2 cellular contexts compared by ENCODE assay signal in genomic region chr1:41811051-41811795, GRCh38.
TF ChIP-seq lines count a peak whose summit lies in the region.

No MANE protein-coding gene starts in this region.

TF ChIP-seq in GM23338, 12 proteins besides CTCF, POLR2A, EP300 and RAD21 (continued from another document):
- no peak for TF ChIP-seq ZNF462 (CRISPR knock-in tag; IDR thresholded peaks at IDR 0.05)
- no peak for TF ChIP-seq ETS1 (IDR thresholded peaks at IDR 0.05)
- no peak for TF ChIP-seq STAT1 (IDR thresholded peaks at IDR 0.05; ENCODE audit: unreplicated experiment)
- no peak for TF ChIP-seq POLR2AphosphoS5 (IDR thresholded peaks at IDR 0.05; ENCODE audit: low read depth)
- no peak for TF ChIP-seq NANOG (IDR thresholded peaks at IDR 0.05; ENCODE audit: borderline replicate concordance)
- no peak for TF ChIP-seq EZH2 (IDR thresholded peaks at IDR 0.05; ENCODE audit: low read depth, unreplicated experiment)
- no peak for TF ChIP-seq JUNB (IDR thresholded peaks at IDR 0.05; ENCODE audit: unreplicated experiment)
- no peak for TF ChIP-seq CREB1 (CRISPR knock-in tag; IDR thresholded peaks at IDR 0.05; ENCODE audit: low read depth)
- no peak for TF ChIP-seq ZNF114 (CRISPR knock-in tag; IDR thresholded peaks at IDR 0.05)
- TF ChIP-seq REST (IDR thresholded peaks at IDR 0.05; ENCODE audit: unreplicated experiment), result no peak

TF ChIP-seq in GM12878, 131 proteins besides CTCF, POLR2A, EP300 and RAD21 (continued from another document):
- TF ChIP-seq RB1 (IDR thresholded peaks at IDR 0.05; ENCODE audit: borderline replicate concordance), result no peak
- TF ChIP-seq ZBED1 (IDR thresholded peaks at IDR 0.05; ENCODE audit: borderline replicate concordance), result no peak
- no peak for TF ChIP-seq SREBF1 (IDR thresholded peaks at IDR 0.05; ENCODE audit: low read length)
- no peak for TF ChIP-seq DPF2 (IDR thresholded peaks at IDR 0.05)
